ENCODE assay signal across 8 cellular contexts in the genomic region with DNA sequence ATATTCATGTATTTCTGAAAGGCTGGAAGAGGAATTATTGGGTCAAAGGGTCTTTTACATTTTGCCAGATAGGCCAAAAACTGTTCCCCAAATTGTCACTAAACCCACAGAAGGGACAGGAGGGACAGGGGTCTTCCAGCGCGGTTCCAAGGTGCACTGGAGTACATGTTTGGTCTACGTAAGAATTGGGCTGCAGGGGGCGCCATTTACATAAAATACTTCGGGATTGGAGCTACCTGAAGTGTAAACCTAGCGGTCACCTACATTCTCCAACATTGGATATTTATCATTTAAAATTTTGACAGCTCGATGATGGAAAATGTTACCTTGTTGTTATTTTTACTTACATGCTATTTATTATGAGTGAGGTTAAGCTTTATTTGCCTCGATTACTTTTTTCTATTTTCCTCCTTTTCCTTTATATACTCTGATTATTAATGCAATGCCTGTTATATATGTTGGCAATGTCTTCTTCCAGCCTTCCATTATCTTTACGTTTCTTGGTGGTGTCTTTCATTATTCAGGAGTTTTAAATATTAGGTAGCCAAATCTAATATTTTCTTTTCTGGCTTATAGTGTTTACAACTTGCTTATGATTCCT. TPM values are rescaled to one million over a fixed set of nuclear protein-coding genes. Genes with fewer than 3 reads are reported as not detected.
DNase-seq lines count a peak whose midpoint lies in the region; ATAC-seq and TF ChIP-seq lines count a peak whose summit lies in the region.
"Had no signal": no experiment of that assay in that cellular context is flagged by ENCODE, and none has a peak within 500 bp of the region (broad histone marks: within the 10 kb centered on the region; RNA-seq: fewer than 3 reads in every experiment).

No MANE protein-coding gene starts in this region.

- in situ Hi-C loops in G401 (cut with HindIII; ENCODE audit: low sequenced_read_pairs): no loop called here

- ATAC-seq in SK-N-SH treated with all-trans-retinoic acid at 6 μM for 48 hours (peak; percentile 88), left lobe of liver (peak; percentile 71)

- DNase-seq in GM12865 (ENCODE audit: low read depth) (peak; percentile 58), HFF-Myc (ENCODE audit: extremely low read depth, low read depth) (no peak), left lobe of liver (ENCODE audit: low spot score) (no peak), epidermal melanocyte (ENCODE audit: insufficient read length, low spot score) (no peak), G401 (ENCODE audit: low spot score) (no peak), superior temporal gyrus (ENCODE audit: extremely low spot score) (no peak)

- peak; percentile 36 for TF ChIP-seq CTCF in GM12865 (IDR thresholded peaks at IDR 0.05; ENCODE audit: insufficient read depth, low read depth, low read length, missing control alignments)
- peak; percentile 46 for TF ChIP-seq CTCF in HFF-Myc (IDR thresholded peaks at IDR 0.05; ENCODE audit: low read depth, low read length, missing control alignments)

- H3K4me3 ChIP-seq in GM12865 (ENCODE audit: low read depth, low read length) (no peak overlapping the region), HFF-Myc (replicated peaks; ENCODE audit: low read depth, low read length) (no peak overlapping the region)
- H3K4me3 ChIP-seq: skin epidermis had no signal

TF ChIP-seq in SK-N-SH treated with all-trans-retinoic acid at 6 μM for 48 hours, 23 proteins besides CTCF, POLR2A, EP300 and RAD21:
- TF ChIP-seq OSR1 (CRISPR knock-in tag; IDR thresholded peaks at IDR 0.05): no peak
- TF ChIP-seq ZC3H10 (CRISPR knock-in tag; IDR thresholded peaks at IDR 0.05): no peak
- no peak for TF ChIP-seq ISL1 (CRISPR knock-in tag; IDR thresholded peaks at IDR 0.05)
- TF ChIP-seq, protein P1, sequence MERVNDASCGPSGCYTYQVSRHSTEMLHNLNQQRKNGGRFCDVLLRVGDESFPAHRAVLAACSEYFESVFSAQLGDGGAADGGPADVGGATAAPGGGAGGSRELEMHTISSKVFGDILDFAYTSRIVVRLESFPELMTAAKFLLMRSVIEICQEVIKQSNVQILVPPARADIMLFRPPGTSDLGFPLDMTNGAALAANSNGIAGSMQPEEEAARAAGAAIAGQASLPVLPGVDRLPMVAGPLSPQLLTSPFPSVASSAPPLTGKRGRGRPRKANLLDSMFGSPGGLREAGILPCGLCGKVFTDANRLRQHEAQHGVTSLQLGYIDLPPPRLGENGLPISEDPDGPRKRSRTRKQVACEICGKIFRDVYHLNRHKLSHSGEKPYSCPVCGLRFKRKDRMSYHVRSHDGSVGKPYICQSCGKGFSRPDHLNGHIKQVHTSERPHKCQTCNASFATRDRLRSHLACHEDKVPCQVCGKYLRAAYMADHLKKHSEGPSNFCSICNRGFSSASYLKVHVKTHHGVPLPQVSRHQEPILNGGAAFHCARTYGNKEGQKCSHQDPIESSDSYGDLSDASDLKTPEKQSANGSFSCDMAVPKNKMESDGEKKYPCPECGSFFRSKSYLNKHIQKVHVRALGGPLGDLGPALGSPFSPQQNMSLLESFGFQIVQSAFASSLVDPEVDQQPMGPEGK (CRISPR knock-in tag; IDR thresholded peaks at IDR 0.05; ENCODE audit: borderline replicate concordance): no peak
- TF ChIP-seq CSRNP3 (CRISPR knock-in tag; IDR thresholded peaks at IDR 0.05): no peak
- TF ChIP-seq ZFP3 (CRISPR knock-in tag; IDR thresholded peaks at IDR 0.05): no peak
- no peak for TF ChIP-seq ZNF70 (CRISPR knock-in tag; IDR thresholded peaks at IDR 0.05)
- TF ChIP-seq POU6F1 (CRISPR knock-in tag; IDR thresholded peaks at IDR 0.05; ENCODE audit: borderline replicate concordance, low read depth): no peak
- no peak for TF ChIP-seq BACH2 (CRISPR knock-in tag; IDR thresholded peaks at IDR 0.05; ENCODE audit: borderline replicate concordance)
TF ChIP-seq in SK-N-SH treated with all-trans-retinoic acid at 6 μM for 48 hours: peak in this region for 0.

RNA-seq across cellular contexts. Expression of gene RAB6C, which starts 43.0 kb away (rescaled TPM):
- not detected for total RNA-seq in left lobe of liver
- not detected in 2 replicates for total RNA-seq in G401 (2014; rRNA removed; shearing (Covaris generic))
